ENCODE assay signal across 18 cellular contexts in the genomic region with DNA sequence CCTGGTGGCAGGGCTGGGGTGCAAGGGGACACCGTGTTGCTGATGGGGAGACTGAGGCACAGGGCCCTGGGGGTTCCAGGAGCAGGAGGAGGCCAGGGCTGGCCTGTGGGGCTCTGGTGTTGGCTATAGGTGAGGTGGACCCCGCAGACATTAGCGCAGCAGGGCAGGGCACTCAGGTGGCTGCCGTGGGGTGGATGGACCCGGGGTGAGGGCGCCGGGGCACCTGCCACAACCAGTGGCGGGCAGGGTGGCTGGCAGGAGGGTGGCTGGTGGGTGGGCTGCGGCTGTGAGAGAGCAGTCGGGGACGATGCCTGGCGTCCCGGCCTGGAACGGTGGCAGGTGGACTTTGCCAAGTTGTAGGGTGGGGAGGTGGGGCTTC. TPM values are rescaled to one million over a fixed set of nuclear protein-coding genes. Genes with fewer than 3 reads are reported as not detected.
DNase-seq lines count a peak whose midpoint lies in the region; ATAC-seq and TF ChIP-seq lines count a peak whose summit lies in the region.
"Had no signal": no experiment of that assay in that cellular context is flagged by ENCODE, and none has a peak within 500 bp of the region (broad histone marks: within the 10 kb centered on the region; RNA-seq: fewer than 3 reads in every experiment).

No MANE protein-coding gene starts in this region.

- H3K36me3 ChIP-seq in Peyer's patch = peaks cover 0 to 31% (median 0%) of the 10 kb centered on the region in 3 donors
- H3K36me3 ChIP-seq in mesenchymal stem cell (ENCODE audit: control insufficient read depth in 1 of 2, insufficient read depth in 2 of 2, low read depth in 1 of 2, low read length in 2 of 2) = no peaks in the 10 kb centered on the region
- no peaks in the 10 kb centered on the region for H3K36me3 ChIP-seq in effector memory CD4-positive, alpha-beta T cell (ENCODE audit: control insufficient read depth, insufficient read depth, low read length)
- H3K36me3 ChIP-seq: BLaER1 treated with 17β-estradiol and CSF1 and Interleukin-3, amounts not matched to agents 10 nM and 100 nM had no signal

- H3K23ac ChIP-seq in mesenchymal stem cell (ENCODE audit: low read length in 2 of 2) = no peak overlapping the region

- no peak overlapping the region for H2AFZ ChIP-seq in mesenchymal stem cell (ENCODE audit: low read depth, low read length)
- H2AFZ ChIP-seq: GM23248 had no signal

- no peaks in the 10 kb centered on the region for H3K9me3 Mint-ChIP-seq in stimulated activated naive CD8-positive, alpha-beta T cell treated with anti-CD3 and anti-CD28 coated beads, Interleukin-15, amount 100 ng/mL, for 72 hours
- H3K9me3 Mint-ChIP-seq: CD8-positive, alpha-beta T cell had no signal

- ATAC-seq in stimulated activated naive CD8-positive, alpha-beta T cell treated with anti-CD3 and anti-CD28 coated beads, Interleukin-15, amount 100 ng/mL, for 72 hours = peak; percentile 1
- ATAC-seq in stimulated activated naive CD8-positive, alpha-beta T cell treated with anti-CD3 and anti-CD28 coated beads, Interleukin-15, Interleukin-2, amounts not matched to agents 100 U/mL and 50 U/mL, for 24 hours = no peak
- no peak for ATAC-seq in GM18907 (IDR thresholded peaks at IDR 0.05; ENCODE audit: unreplicated experiment)
- ATAC-seq: CD8-positive, alpha-beta T cell; GM12878 had no signal

- H3K4ac ChIP-seq in mesenchymal stem cell (ENCODE audit: low read depth in 1 of 2, low read length in 2 of 2) = no peak overlapping the region

- H4K8ac ChIP-seq in mesenchymal stem cell (ENCODE audit: low read length) = no peak overlapping the region

- peaks cover 5 to 47% (median 10%) of the 10 kb centered on the region in 4 donors for H3K4me1 ChIP-seq in Peyer's patch
- H3K4me1 ChIP-seq in mesenchymal stem cell (ENCODE audit: control insufficient read depth, insufficient read depth, low read depth, low read length) = peaks cover 10% of the 10 kb centered on the region
- peaks cover 8% of the 10 kb centered on the region for H3K4me1 ChIP-seq in effector memory CD4-positive, alpha-beta T cell (ENCODE audit: control insufficient read depth, insufficient read depth, low read length, poor library complexity, severe bottlenecking)

- H3K18ac ChIP-seq in mesenchymal stem cell (ENCODE audit: low read depth in 1 of 2, low read length in 2 of 2) = no peak overlapping the region

- no peak overlapping the region for H3K9ac ChIP-seq in mesenchymal stem cell (ENCODE audit: low read length)
- H3K9ac ChIP-seq: GM23248 had no signal

- no peak for TF ChIP-seq POLR2A in Peyer's patch (IDR thresholded peaks at IDR 0.05)

- no peaks in the 10 kb centered on the region for H3K79me1 ChIP-seq in mesenchymal stem cell (replicated peaks; ENCODE audit: low read length, poor library complexity, severe bottlenecking)

- H2BK15ac ChIP-seq in mesenchymal stem cell (ENCODE audit: low read depth, poor library complexity, severe bottlenecking) = no peak overlapping the region

- H3K4me1 Mint-ChIP-seq in stimulated activated naive CD8-positive, alpha-beta T cell treated with anti-CD3 and anti-CD28 coated beads, Interleukin-15, amount 100 ng/mL, for 72 hours = no peaks in the 10 kb centered on the region

- TF ChIP-seq CTCF in Peyer's patch (IDR thresholded peaks at IDR 0.05) = no peak

- H3K27me3 Mint-ChIP-seq in stimulated activated naive CD8-positive, alpha-beta T cell treated with anti-CD3 and anti-CD28 coated beads, Interleukin-15, amount 100 ng/mL, for 72 hours = peaks cover 52% of the 10 kb centered on the region

- no peak overlapping the region for H2BK12ac ChIP-seq in mesenchymal stem cell (ENCODE audit: low read length in 2 of 2)

- H4K91ac ChIP-seq in mesenchymal stem cell (ENCODE audit: low read length) = peak overlapping the region; percentile 25

- H2BK120ac ChIP-seq in mesenchymal stem cell (ENCODE audit: low read depth, low read length) = no peak overlapping the region

- 95% methylated on average over 13 of the region's 14 CpGs for WGBS in mesenchymal stem cell

- H3K14ac ChIP-seq in mesenchymal stem cell (ENCODE audit: low read length in 2 of 2) = no peak overlapping the region

- no peak overlapping the region for H2AK5ac ChIP-seq in mesenchymal stem cell (ENCODE audit: low read length, severe bottlenecking)

- no peak for DNase-seq in stimulated activated naive CD8-positive, alpha-beta T cell treated with anti-CD3 and anti-CD28 coated beads, Interleukin-15, amount 100 ng/mL, for 72 hours
- no peak for DNase-seq in stimulated activated naive CD8-positive, alpha-beta T cell treated with anti-CD3 and anti-CD28 coated beads, Interleukin-15, Interleukin-2, amounts not matched to agents 100 U/mL and 50 U/mL, for 24 hours
- DNase-seq in Peyer's patch = no peak
- DNase-seq in mesenchymal stem cell = no peak
- no peak for DNase-seq in effector memory CD4-positive, alpha-beta T cell
- DNase-seq in activated T-cell treated with anti-CD3 and anti-CD28 coated beads, Interleukin-2, amount 50 U/mL, for 48 hours = no peak
- DNase-seq: 8988T; CD8-positive, alpha-beta T cell; DMS 273 treated with DMSO at 0.1 percent for 48 hours; DND-41; EL; GM23248; HCEC 1CT; IMR-90 had no signal

- no peak overlapping the region for H3K4me2 ChIP-seq in mesenchymal stem cell (ENCODE audit: low read length, poor library complexity, severe bottlenecking)

- H3K27ac ChIP-seq in Peyer's patch = peak overlapping the region in 3 of 4 donors; percentile 18 to 73 (median 22)
- H3K27ac ChIP-seq in mesenchymal stem cell (ENCODE audit: low read length, poor library complexity, severe bottlenecking) = no peak overlapping the region
- H3K27ac ChIP-seq in effector memory CD4-positive, alpha-beta T cell (ENCODE audit: insufficient read depth, low read length, poor library complexity, severe bottlenecking) = no peak overlapping the region
- H3K27ac ChIP-seq: GM23248, HL-60 had no signal

- peaks cover 0 to 9% of the 10 kb centered on the region in 2 donors for H3K27me3 ChIP-seq in Peyer's patch
- peaks cover 22 to 60% of the 10 kb centered on the region in 2 experiments for H3K27me3 ChIP-seq in mesenchymal stem cell (ENCODE audit: control insufficient read depth in 1 of 2, insufficient read depth in 1 of 2, low read length in 2 of 2)
- H3K27me3 ChIP-seq in effector memory CD4-positive, alpha-beta T cell (replicated peaks; ENCODE audit: control insufficient read depth, insufficient read depth, low read length, poor library complexity, severe bottlenecking) = peaks cover 22% of the 10 kb centered on the region

- H3K4me3 ChIP-seq in Peyer's patch (no peak overlapping the region), mesenchymal stem cell (ENCODE audit: insufficient read depth in 1 of 2, low read depth in 1 of 2, low read length in 2 of 2) (no peak overlapping the region)
- no peak overlapping the region for H3K4me3 ChIP-seq in effector memory CD4-positive, alpha-beta T cell (ENCODE audit: insufficient read depth, low read depth, low read length, poor library complexity, severe bottlenecking)
- H3K4me3 ChIP-seq: BLaER1 treated with 17β-estradiol and CSF1 and Interleukin-3, amounts not matched to agents 10 nM and 100 nM; GM12878; GM23248 had no signal

- no peak overlapping the region for H3K27ac Mint-ChIP-seq in stimulated activated naive CD8-positive, alpha-beta T cell treated with anti-CD3 and anti-CD28 coated beads, Interleukin-15, amount 100 ng/mL, for 72 hours
- H3K27ac Mint-ChIP-seq: CD8-positive, alpha-beta T cell had no signal

- H3K9me3 ChIP-seq in Peyer's patch = no peaks in the 10 kb centered on the region
- H3K9me3 ChIP-seq in mesenchymal stem cell (ENCODE audit: control insufficient read depth, low read length) = no peaks in the 10 kb centered on the region
- H3K9me3 ChIP-seq in effector memory CD4-positive, alpha-beta T cell (ENCODE audit: control insufficient read depth, low read length) = no peaks in the 10 kb centered on the region
- H3K9me3 ChIP-seq: BLaER1 treated with 17β-estradiol and CSF1 and Interleukin-3, amounts not matched to agents 10 nM and 100 nM had no signal

- no peak overlapping the region for H2BK5ac ChIP-seq in mesenchymal stem cell (ENCODE audit: low read depth, low read length, poor library complexity, severe bottlenecking)

- H3K4me3 Mint-ChIP-seq in stimulated activated naive CD8-positive, alpha-beta T cell treated with anti-CD3 and anti-CD28 coated beads, Interleukin-15, amount 100 ng/mL, for 72 hours = no peak overlapping the region
- H3K4me3 Mint-ChIP-seq: CD8-positive, alpha-beta T cell had no signal

RNA-seq across cellular contexts. Expression of a gene that starts 6.9 kb away (rescaled TPM):
- total RNA-seq in Peyer's patch = 100 to 1,000 TPM in 2 of 4 donors, 10 to 100 TPM in 2; 45.4 to 168 (median 92.4) TPM
- polyA plus RNA-seq in mesenchymal stem cell (2013, experiment 1 of 2) = 0.65 TPM
- 0.48 TPM for polyA plus RNA-seq in mesenchymal stem cell (2013, experiment 2 of 2)
- total RNA-seq: CD8-positive, alpha-beta T cell had no signal

RNA-seq across cellular contexts. Expression of a gene that starts 56.0 kb away (rescaled TPM):
- total RNA-seq in Peyer's patch = 100 to 1,000 TPM in 3 of 4 donors, 10 to 100 TPM in 1; 93.3 to 151 (median 121) TPM
- polyA plus RNA-seq in mesenchymal stem cell (2013, experiment 1 of 2) = 17.9 TPM
- 17.5 TPM for polyA plus RNA-seq in mesenchymal stem cell (2013, experiment 2 of 2)

Comparison
In these comparisons a context has a peak if more than half of its experiments do, and no peak if none do; other contexts are left out.
1. H3K27ac ChIP-seq: peak in Peyer's patch (3 of 4); none in mesenchymal stem cell (single experiment) and effector memory CD4-positive, alpha-beta T cell (single experiment).